In the genomic region with DNA sequence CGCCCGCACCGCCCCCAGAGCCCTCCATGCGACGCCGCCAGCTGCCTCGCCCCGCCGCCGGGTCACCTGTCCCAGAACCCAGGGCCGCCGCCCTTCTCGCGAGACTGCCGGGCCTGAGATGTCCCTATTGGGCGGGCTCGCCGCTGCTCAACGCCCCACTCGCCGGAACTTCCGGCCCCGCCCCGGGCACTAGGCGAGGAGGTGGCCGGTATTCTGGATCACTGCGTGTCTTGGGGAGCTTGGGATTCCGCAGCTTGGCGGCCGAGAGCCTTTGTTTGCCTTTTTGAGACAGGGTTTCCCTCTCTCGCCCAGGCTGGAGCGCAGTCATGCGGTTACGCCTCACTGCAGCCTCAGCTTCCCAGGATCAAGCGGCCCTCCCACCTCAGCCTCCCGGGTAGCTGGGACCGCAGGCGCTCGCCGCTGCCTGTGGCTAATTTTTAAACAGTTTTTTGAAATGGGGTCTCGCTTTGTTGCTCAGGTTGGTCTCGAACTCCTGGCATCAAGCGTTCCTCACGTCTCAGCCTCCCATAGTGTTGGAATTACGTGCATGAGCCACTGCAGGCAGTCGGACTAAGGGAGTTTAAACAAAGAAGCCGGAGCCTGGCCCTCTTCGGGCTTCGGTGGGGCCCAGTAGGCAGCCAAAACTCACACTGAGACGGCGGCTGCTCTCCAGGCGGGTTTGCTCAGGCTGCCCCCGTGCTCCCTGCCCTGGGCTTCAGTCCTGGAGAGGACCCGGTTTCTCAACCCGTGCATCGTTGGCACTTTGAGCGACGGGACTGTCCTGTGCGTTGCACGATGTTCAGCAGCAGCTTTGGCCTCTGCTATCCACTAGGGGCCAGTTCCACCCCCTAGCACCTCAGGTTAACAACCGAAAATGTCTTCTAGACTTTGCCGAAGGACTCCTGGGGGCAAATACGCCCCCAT, we compare ENCODE assay signal across 1 cellular context.
TF ChIP-seq lines count a peak whose summit lies in the region.

A gene (minus strand): TSS at position 43 of the 924 bp plus-strand sequence. CDS start 15 bp downstream, at position 28.

TF ChIP-seq in SK-N-SH, 30 proteins besides CTCF, POLR2A, EP300 and RAD21 (continued from another document):
- TF ChIP-seq, protein P1, sequence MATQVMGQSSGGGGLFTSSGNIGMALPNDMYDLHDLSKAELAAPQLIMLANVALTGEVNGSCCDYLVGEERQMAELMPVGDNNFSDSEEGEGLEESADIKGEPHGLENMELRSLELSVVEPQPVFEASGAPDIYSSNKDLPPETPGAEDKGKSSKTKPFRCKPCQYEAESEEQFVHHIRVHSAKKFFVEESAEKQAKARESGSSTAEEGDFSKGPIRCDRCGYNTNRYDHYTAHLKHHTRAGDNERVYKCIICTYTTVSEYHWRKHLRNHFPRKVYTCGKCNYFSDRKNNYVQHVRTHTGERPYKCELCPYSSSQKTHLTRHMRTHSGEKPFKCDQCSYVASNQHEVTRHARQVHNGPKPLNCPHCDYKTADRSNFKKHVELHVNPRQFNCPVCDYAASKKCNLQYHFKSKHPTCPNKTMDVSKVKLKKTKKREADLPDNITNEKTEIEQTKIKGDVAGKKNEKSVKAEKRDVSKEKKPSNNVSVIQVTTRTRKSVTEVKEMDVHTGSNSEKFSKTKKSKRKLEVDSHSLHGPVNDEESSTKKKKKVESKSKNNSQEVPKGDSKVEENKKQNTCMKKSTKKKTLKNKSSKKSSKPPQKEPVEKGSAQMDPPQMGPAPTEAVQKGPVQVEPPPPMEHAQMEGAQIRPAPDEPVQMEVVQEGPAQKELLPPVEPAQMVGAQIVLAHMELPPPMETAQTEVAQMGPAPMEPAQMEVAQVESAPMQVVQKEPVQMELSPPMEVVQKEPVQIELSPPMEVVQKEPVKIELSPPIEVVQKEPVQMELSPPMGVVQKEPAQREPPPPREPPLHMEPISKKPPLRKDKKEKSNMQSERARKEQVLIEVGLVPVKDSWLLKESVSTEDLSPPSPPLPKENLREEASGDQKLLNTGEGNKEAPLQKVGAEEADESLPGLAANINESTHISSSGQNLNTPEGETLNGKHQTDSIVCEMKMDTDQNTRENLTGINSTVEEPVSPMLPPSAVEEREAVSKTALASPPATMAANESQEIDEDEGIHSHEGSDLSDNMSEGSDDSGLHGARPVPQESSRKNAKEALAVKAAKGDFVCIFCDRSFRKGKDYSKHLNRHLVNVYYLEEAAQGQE (IDR thresholded peaks at IDR 0.05; ENCODE audit: low read depth, low read length), result 0 out of 2 replicates have a peak, but pooled peaks have one; percentile 54
- TF ChIP-seq NRF1 (IDR thresholded peaks at IDR 0.05; ENCODE audit: low read depth, low read length) (no peak), JUND (IDR thresholded peaks at IDR 0.05) (no peak), RFX5 (IDR thresholded peaks at IDR 0.05; ENCODE audit: low read length) (no peak), YY1 (IDR thresholded peaks at IDR 0.05; ENCODE audit: low read depth) (peak; percentile 55; the same call in 1 of the 2 replicates), POLR2AphosphoS5 (IDR thresholded peaks at IDR 0.05; ENCODE audit: low read depth, low read length) (peak; percentile 99), TAF1 (IDR thresholded peaks at IDR 0.05; ENCODE audit: borderline replicate concordance, low read depth, low read length) (peak; percentile 95), MXI1 (IDR thresholded peaks at IDR 0.05; ENCODE audit: low read depth, low read length) (no peak), SMC3 (IDR thresholded peaks at IDR 0.05; ENCODE audit: low read depth, low read length) (no peak), GABPA (IDR thresholded peaks at IDR 0.05; ENCODE audit: low read depth) (peak; percentile 89), CHD2 (IDR thresholded peaks at IDR 0.05; ENCODE audit: low read length, partially characterized antibody) (peak; percentile 100), NFIC (IDR thresholded peaks at IDR 0.05; ENCODE audit: borderline replicate concordance) (no peak), TEAD4 (IDR thresholded peaks at IDR 0.05; ENCODE audit: borderline replicate concordance, insufficient read depth) (no peak), FOXJ3 (CRISPR knock-in tag; IDR thresholded peaks at IDR 0.05) (0 out of 2 replicates have a peak, but pooled peaks have one; percentile 24), EZH2phosphoT487 (IDR thresholded peaks at IDR 0.05; ENCODE audit: borderline replicate concordance, low read depth) (no peak)
- TF ChIP-seq, protein P2, sequence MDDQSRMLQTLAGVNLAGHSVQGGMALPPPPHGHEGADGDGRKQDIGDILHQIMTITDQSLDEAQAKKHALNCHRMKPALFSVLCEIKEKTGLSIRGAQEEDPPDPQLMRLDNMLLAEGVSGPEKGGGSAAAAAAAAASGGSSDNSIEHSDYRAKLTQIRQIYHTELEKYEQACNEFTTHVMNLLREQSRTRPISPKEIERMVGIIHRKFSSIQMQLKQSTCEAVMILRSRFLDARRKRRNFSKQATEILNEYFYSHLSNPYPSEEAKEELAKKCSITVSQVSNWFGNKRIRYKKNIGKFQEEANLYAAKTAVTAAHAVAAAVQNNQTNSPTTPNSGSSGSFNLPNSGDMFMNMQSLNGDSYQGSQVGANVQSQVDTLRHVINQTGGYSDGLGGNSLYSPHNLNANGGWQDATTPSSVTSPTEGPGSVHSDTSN (IDR thresholded peaks at IDR 0.05), result peak; percentile 97
